In genomic region chr22:37681556-37682049, GRCh38 we compare ENCODE assay signal across 1 cellular context.
TF ChIP-seq lines count a peak whose summit lies in the region.

No MANE protein-coding gene starts in this region.

TF ChIP-seq in WTC11, 78 proteins besides CTCF, POLR2A, EP300 and RAD21 (continued from another document):
- TF ChIP-seq MAX (CRISPR knock-in tag; IDR thresholded peaks at IDR 0.05) (0 out of 2 replicates have a peak, but pooled peaks have one; percentile 43), ATF3 (CRISPR knock-in tag; conservative IDR thresholded peaks at IDR 0.05) (no peak), ZNF423 (CRISPR knock-in tag; IDR thresholded peaks at IDR 0.05) (peak; percentile 75), ZNF121 (CRISPR knock-in tag; IDR thresholded peaks at IDR 0.05) (peak; percentile 34), JAZF1 (CRISPR knock-in tag; IDR thresholded peaks at IDR 0.05) (no peak), FOXJ3 (CRISPR knock-in tag; IDR thresholded peaks at IDR 0.05; ENCODE audit: borderline replicate concordance) (no peak)
